1 cellular context compared by ENCODE assay signal in genomic region chr4:15681067-15681371, GRCh38.
TF ChIP-seq lines count a peak whose summit lies in the region.

No MANE protein-coding gene starts in this region.

TF ChIP-seq in HepG2, 621 proteins besides CTCF, POLR2A, EP300 and RAD21 (continued from another document):
- TF ChIP-seq HNF1B (CRISPR knock-in tag; IDR thresholded peaks at IDR 0.05) (no peak), ZNF552 (CRISPR knock-in tag; IDR thresholded peaks at IDR 0.05; ENCODE audit: borderline replicate concordance) (0 out of 2 replicates have a peak, but pooled peaks have one; percentile 0), ZNF547 (CRISPR knock-in tag; IDR thresholded peaks at IDR 0.05) (no peak), CAMTA2 (CRISPR knock-in tag; IDR thresholded peaks at IDR 0.05; ENCODE audit: borderline replicate concordance) (no peak), ZNF792 (CRISPR knock-in tag; IDR thresholded peaks at IDR 0.05) (no peak), NFKB2 (CRISPR knock-in tag; IDR thresholded peaks at IDR 0.05; ENCODE audit: borderline replicate concordance) (no peak), AHDC1 (CRISPR knock-in tag; IDR thresholded peaks at IDR 0.05; ENCODE audit: borderline replicate concordance) (no peak), TFAP4 (IDR thresholded peaks at IDR 0.05; ENCODE audit: borderline replicate concordance, low read depth) (no peak), ZNF841 (CRISPR knock-in tag; IDR thresholded peaks at IDR 0.05; ENCODE audit: borderline replicate concordance) (0 out of 2 replicates have a peak, but pooled peaks have one; percentile 4), AKAP8 (CRISPR knock-in tag; IDR thresholded peaks at IDR 0.05) (no peak), ZEB1 (IDR thresholded peaks at IDR 0.05; ENCODE audit: insufficient replicate concordance, low read depth) (no peak), CERS6 (CRISPR knock-in tag; IDR thresholded peaks at IDR 0.05) (no peak), GFI1 (CRISPR knock-in tag; IDR thresholded peaks at IDR 0.05; ENCODE audit: borderline replicate concordance) (0 out of 2 replicates have a peak, but pooled peaks have one; percentile 36)
